In the genomic region with DNA sequence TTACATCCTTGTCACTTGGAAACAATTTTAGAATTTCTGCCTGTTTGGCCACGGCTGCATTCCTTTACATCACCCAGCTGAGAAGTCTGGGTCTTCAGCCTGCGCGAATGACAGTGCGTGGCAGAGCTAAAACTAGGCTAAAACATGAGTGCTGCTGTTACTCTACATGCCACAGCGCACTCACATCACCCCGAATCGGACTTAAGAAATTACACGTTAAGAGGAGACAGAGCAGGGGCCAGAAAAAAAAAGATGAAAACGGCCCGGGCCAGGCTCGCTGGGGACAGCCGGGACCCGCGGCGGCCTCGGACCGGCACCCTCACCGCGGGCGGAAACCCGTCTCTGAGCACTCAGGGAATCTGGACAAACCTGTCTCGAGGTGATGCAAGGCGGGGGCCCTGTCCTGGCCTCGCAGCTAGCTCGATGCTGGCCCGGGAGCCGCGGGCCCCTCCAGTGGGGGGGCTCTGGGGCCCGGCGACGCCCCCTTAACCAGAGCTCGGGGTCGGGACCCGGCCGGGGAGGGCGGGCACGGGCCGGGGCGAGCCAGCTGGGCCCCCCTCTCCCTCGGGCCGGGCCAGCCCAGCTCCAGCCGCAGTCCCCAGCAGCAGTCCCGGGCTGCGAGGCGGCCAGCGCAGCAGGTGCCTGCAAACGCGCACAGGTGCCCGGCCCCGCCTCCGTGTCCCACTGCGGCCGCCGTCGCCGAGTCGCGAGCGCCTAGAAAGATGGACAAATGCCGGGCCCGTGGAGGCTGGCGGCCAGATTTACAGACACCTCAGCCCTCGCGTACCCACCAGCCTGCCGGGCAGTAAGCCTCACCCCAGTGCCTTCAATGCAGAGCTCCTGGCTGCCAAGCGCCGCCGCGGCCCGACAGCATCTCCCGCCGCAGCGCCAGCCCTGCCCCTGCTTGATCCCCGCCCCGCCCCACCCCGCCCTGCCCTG, we compare ENCODE assay signal across 1 cellular context.
TF ChIP-seq lines count a peak whose summit lies in the region.

A gene (minus strand): TSS at position 879 of the 939 bp plus-strand sequence. CDS start 2,950 bp downstream, outside the sequence.

TF ChIP-seq in WTC11, 78 proteins besides CTCF, POLR2A, EP300 and RAD21 (continued from another document):
- TF ChIP-seq, protein P1, sequence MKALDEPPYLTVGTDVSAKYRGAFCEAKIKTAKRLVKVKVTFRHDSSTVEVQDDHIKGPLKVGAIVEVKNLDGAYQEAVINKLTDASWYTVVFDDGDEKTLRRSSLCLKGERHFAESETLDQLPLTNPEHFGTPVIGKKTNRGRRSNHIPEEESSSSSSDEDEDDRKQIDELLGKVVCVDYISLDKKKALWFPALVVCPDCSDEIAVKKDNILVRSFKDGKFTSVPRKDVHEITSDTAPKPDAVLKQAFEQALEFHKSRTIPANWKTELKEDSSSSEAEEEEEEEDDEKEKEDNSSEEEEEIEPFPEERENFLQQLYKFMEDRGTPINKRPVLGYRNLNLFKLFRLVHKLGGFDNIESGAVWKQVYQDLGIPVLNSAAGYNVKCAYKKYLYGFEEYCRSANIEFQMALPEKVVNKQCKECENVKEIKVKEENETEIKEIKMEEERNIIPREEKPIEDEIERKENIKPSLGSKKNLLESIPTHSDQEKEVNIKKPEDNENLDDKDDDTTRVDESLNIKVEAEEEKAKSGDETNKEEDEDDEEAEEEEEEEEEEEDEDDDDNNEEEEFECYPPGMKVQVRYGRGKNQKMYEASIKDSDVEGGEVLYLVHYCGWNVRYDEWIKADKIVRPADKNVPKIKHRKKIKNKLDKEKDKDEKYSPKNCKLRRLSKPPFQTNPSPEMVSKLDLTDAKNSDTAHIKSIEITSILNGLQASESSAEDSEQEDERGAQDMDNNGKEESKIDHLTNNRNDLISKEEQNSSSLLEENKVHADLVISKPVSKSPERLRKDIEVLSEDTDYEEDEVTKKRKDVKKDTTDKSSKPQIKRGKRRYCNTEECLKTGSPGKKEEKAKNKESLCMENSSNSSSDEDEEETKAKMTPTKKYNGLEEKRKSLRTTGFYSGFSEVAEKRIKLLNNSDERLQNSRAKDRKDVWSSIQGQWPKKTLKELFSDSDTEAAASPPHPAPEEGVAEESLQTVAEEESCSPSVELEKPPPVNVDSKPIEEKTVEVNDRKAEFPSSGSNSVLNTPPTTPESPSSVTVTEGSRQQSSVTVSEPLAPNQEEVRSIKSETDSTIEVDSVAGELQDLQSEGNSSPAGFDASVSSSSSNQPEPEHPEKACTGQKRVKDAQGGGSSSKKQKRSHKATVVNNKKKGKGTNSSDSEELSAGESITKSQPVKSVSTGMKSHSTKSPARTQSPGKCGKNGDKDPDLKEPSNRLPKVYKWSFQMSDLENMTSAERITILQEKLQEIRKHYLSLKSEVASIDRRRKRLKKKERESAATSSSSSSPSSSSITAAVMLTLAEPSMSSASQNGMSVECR (CRISPR knock-in tag; IDR thresholded peaks at IDR 0.05; ENCODE audit: borderline replicate concordance), result peak; percentile 61; the same call in 1 of the 2 replicates
- TF ChIP-seq TEAD1 (CRISPR knock-in tag; IDR thresholded peaks at IDR 0.05), result 0 out of 2 replicates have a peak, but pooled peaks have one; percentile 61
